ENCODE assay signal across 6 cellular contexts in genomic region chrX:101407167-101407747, GRCh38. TPM values are rescaled to one million over a fixed set of nuclear protein-coding genes. Genes with fewer than 3 reads are reported as not detected.
DNase-seq lines count a peak whose midpoint lies in the region; TF ChIP-seq lines count a peak whose summit lies in the region.

No MANE protein-coding gene starts in this region.

- no peak for TF ChIP-seq CTCF in breast epithelium (IDR thresholded peaks at IDR 0.05)

- peaks cover 0 to 10% of the 10 kb centered on the region in 2 donors for H3K27me3 ChIP-seq in breast epithelium
- H3K27me3 ChIP-seq in neuron (ENCODE audit: insufficient read depth, low read length), result no peaks in the 10 kb centered on the region

- H3K4me1 ChIP-seq in breast epithelium (no peaks in the 10 kb centered on the region), neuron (ENCODE audit: insufficient read depth, low read length) (peaks cover 7% of the 10 kb centered on the region)

- H2AFZ ChIP-seq in neuron (ENCODE audit: low read depth, low read length), result no peak overlapping the region

- H3K27ac ChIP-seq in breast epithelium, result peak overlapping the region; percentile 94 to 97

- TF ChIP-seq POLR2A in breast epithelium (IDR thresholded peaks at IDR 0.05), result no peak

- H3K4me3 ChIP-seq in breast epithelium (peak overlapping the region; percentile 59 to 80 (median 60)), neuron (ENCODE audit: low read length) (peak overlapping the region; percentile 82)

- H3K9me3 ChIP-seq in breast epithelium (no peaks in the 10 kb centered on the region), neuron (ENCODE audit: low read length) (no peaks in the 10 kb centered on the region)

- H3K36me3 ChIP-seq in breast epithelium (no peaks in the 10 kb centered on the region), neuron (ENCODE audit: insufficient read depth, low read length) (peaks cover 9% of the 10 kb centered on the region)

- intact Hi-C loops in breast epithelium (cut with DNase I; ENCODE audit: low total_unique reads), result no loop called here

- DNase-seq in NCI-H748 (lab: John Stamatoyannopoulos, UW; ENCODE audit: unreplicated experiment), result peak; percentile 17
- DNase-seq in NCI-H748 treated with DMSO at 0.1 percent for 48 hours (lab: John Stamatoyannopoulos, UW), result no peak
- DNase-seq in breast epithelium (ENCODE audit: low spot score in 2 of 2), result no peak
- DNase-seq in HCEC 1CT, result no peak
- DNase-seq in central memory CD4-positive, alpha-beta T cell, result no peak

RNA-seq across cellular contexts. Expression of gene GLA, which starts 0.5 kb away (rescaled TPM):
- total RNA-seq in breast epithelium, result 10 to 100 TPM; 20.5 to 43.0 (median 31.5) TPM

RNA-seq across cellular contexts. Expression of gene HNRNPH2, which starts 0.8 kb away (rescaled TPM):
- total RNA-seq in breast epithelium, result 10 to 100 TPM; 48.5 to 83.9 (median 66.2) TPM

RNA-seq across cellular contexts. Expression of gene RPL36A, which starts 16.4 kb away (rescaled TPM):
- total RNA-seq in breast epithelium, result 100 to 1,000 TPM; 503 to 954 (median 526) TPM

RNA-seq across cellular contexts. Expression of gene BTK, which starts 21.3 kb away (rescaled TPM):
- total RNA-seq in breast epithelium, result 10 to 100 TPM in 1 of 3 donors, 1 to 10 TPM in 2; 3.9 to 19.7 (median 7.9) TPM

RNA-seq across cellular contexts. Expression of gene TIMM8A, which starts 58.7 kb away (rescaled TPM):
- 1 to 10 TPM; 3.5 to 4.7 (median 4.6) TPM for total RNA-seq in breast epithelium
